Comparison of ENCODE assay signal across 1 cellular context in genomic region chr9:72996684-72997314, GRCh38.
A peak's percentile ranks its signal among the peaks of the same experiment; 100 is the strongest.
TF ChIP-seq lines count a peak whose summit lies in the region.

No MANE protein-coding gene starts in this region.

TF ChIP-seq in A549, 52 proteins besides CTCF, POLR2A, EP300 and RAD21 (continued from another document):
- TF ChIP-seq ELK1 (IDR thresholded peaks at IDR 0.05; ENCODE audit: low read depth, low read length) (no peak), FOXS1 (CRISPR knock-in tag; IDR thresholded peaks at IDR 0.05) (0 out of 2 replicates have a peak, but pooled peaks have one; percentile 29), FOSB (CRISPR knock-in tag; IDR thresholded peaks at IDR 0.05) (peak; percentile 93), HOXB13 (CRISPR knock-in tag; IDR thresholded peaks at IDR 0.05; ENCODE audit: low read depth) (0 out of 2 replicates have a peak, but pooled peaks have one; percentile 20), HOXA7 (CRISPR knock-in tag; IDR thresholded peaks at IDR 0.05) (peak; percentile 88), SREBF2 (IDR thresholded peaks at IDR 0.05) (no peak), ATOH8 (CRISPR knock-in tag; IDR thresholded peaks at IDR 0.05; ENCODE audit: low read depth) (no peak; the same call in none of the 2 replicates), MAZ (IDR thresholded peaks at IDR 0.05; ENCODE audit: borderline replicate concordance, low read depth, low read length) (no peak), GATA3 (IDR thresholded peaks at IDR 0.05; ENCODE audit: borderline replicate concordance) (no peak), MYC (IDR thresholded peaks at IDR 0.05; ENCODE audit: borderline replicate concordance, low read length) (no peak), KDM5A (IDR thresholded peaks at IDR 0.05) (no peak), RARB (CRISPR knock-in tag; IDR thresholded peaks at IDR 0.05) (peak; percentile 79)
